Comparison of ENCODE assay signal across 21 cellular contexts in the genomic region with DNA sequence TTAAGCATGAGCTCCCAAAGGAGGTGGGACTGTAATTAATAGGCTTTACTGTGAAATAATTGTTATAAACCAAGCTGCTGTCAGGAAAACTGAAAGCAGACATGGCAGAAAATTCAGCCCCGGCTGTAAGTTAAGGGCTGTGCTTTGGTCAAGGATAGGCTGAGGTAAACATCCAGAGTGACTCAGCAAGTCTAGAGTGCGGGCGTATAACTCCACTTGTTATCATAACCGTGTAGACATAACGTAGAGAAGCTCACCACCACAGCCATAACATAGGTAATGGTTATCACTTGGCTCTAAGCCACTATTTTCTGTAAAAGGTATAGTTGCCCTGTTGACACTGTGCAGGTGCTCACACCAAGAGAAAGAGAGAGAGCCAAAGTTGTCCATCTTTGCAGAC.
DNase-seq lines count a peak whose midpoint lies in the region; ATAC-seq and TF ChIP-seq lines count a peak whose summit lies in the region.
"Had no signal": no experiment of that assay in that cellular context is flagged by ENCODE, and none has a peak within 500 bp of the region (broad histone marks: within the 10 kb centered on the region; RNA-seq: fewer than 3 reads in every experiment).

No MANE protein-coding gene starts in this region.

- no peak overlapping the region for H3K18ac ChIP-seq in mesenchymal stem cell (ENCODE audit: low read depth in 1 of 2, low read length in 2 of 2)

- ATAC-seq in Panc1 (0 out of 2 replicates have a peak, but pooled peaks have one; percentile 17), HG03045 (IDR thresholded peaks at IDR 0.05; ENCODE audit: unreplicated experiment) (no peak)
- no peak for ATAC-seq in activated CD4-positive, CD25-positive, alpha-beta regulatory T cell treated with anti-CD3 and anti-CD28 coated beads, Interleukin-2, amount 50 U/mL, for 24 hours
- ATAC-seq: PC-3; stimulated activated naive B cell treated with anti-CD40 and anti-IgM and Interleukin-4, amounts not matched to agents 10 μg/mL and 1 μg/mL and 100 μg/mL, for 72 hours had no signal

- no peak overlapping the region for H2AFZ ChIP-seq in mesenchymal stem cell (ENCODE audit: low read depth, low read length)

- H2BK12ac ChIP-seq in mesenchymal stem cell (ENCODE audit: low read length in 2 of 2), result no peak overlapping the region

- no peak overlapping the region for H3K4me2 ChIP-seq in mesenchymal stem cell (ENCODE audit: low read length, poor library complexity, severe bottlenecking)

- no peaks in the 10 kb centered on the region for H3K9me3 ChIP-seq in Panc1 (ENCODE audit: control insufficient read depth, insufficient read depth, low read depth, low read length)
- peaks cover 3% of the 10 kb centered on the region for H3K9me3 ChIP-seq in mesenchymal stem cell (ENCODE audit: control insufficient read depth, low read length)

- H3K36me3 ChIP-seq in Panc1 (ENCODE audit: control insufficient read depth, insufficient read depth, low read length) (no peaks in the 10 kb centered on the region), mesenchymal stem cell (ENCODE audit: control insufficient read depth in 1 of 2, insufficient read depth in 2 of 2, low read depth in 1 of 2, low read length in 2 of 2) (no peaks in the 10 kb centered on the region)
- H3K36me3 ChIP-seq: sigmoid colon had no signal

- H3K14ac ChIP-seq in mesenchymal stem cell (ENCODE audit: low read length in 2 of 2), result no peak overlapping the region

- peak; percentile 73 for DNase-seq in COR-L47 (lab: John Stamatoyannopoulos, UW)
- DNase-seq in LoVo (ENCODE audit: low spot score), result peak; percentile 5
- DNase-seq in NCI-H2107 (lab: John Stamatoyannopoulos, UW), result peak; percentile 39
- DNase-seq in Panc1 (ENCODE audit: low read depth, low spot score), result no peak
- DNase-seq in mesenchymal stem cell, result no peak
- no peak for DNase-seq in dermis blood vessel endothelial cell
- DNase-seq: activated CD4-positive, alpha-beta memory T cell treated with anti-CD3 and anti-CD28 coated beads for 36 hours; activated T-cell treated with anti-CD3 and anti-CD28 coated beads for 4 hours; caudate nucleus; CD4-positive, alpha-beta T cell; EL; erythroblast; hypothalamus; kidney; naive B cell; NCI-H226; PC-3; sigmoid colon; stimulated activated naive B cell treated with anti-CD40 and anti-IgM and Interleukin-4, amounts not matched to agents 10 μg/mL and 1 μg/mL and 100 μg/mL, for 72 hours had no signal

- in situ Hi-C loops in Panc1 (cut with HindIII; ENCODE audit: low pct_unique_long_range_greater_than_20kb, low sequenced_read_pairs), result no loop called here

- H3K4me1 ChIP-seq in Panc1 (ENCODE audit: control insufficient read depth, insufficient read depth, low read length) (no peaks in the 10 kb centered on the region), mesenchymal stem cell (ENCODE audit: control insufficient read depth, insufficient read depth, low read depth, low read length) (no peaks in the 10 kb centered on the region)

- WGBS in mesenchymal stem cell, result 73% methylated on average over 5 of the region's 5 CpGs

- intact Hi-C loops in Panc1 (cut with micrococcal nuclease; ENCODE audit: unreplicated experiment), result no loop called here

- no peak for TF ChIP-seq CTCF in Panc1 (IDR thresholded peaks at IDR 0.05)

- H2AK5ac ChIP-seq in mesenchymal stem cell (ENCODE audit: low read length, severe bottlenecking), result no peak overlapping the region

- no peak overlapping the region for H4K91ac ChIP-seq in mesenchymal stem cell (ENCODE audit: low read length)

- CTCF ChIA-PET in Panc1 (lab: Charles Lee), result no interaction called here

- H3K4ac ChIP-seq in mesenchymal stem cell (ENCODE audit: low read depth in 1 of 2, low read length in 2 of 2), result no peak overlapping the region

- no peak overlapping the region for H2BK5ac ChIP-seq in mesenchymal stem cell (ENCODE audit: low read depth, low read length, poor library complexity, severe bottlenecking)

- POLR2A ChIA-PET in Panc1 (lab: Charles Lee), result interaction anchor here (0.6 kb wide), 1 partner anchor 111 kb away, joined by 4 read pairs; no protein-coding TSS in a partner anchor

- H2BK15ac ChIP-seq in mesenchymal stem cell (ENCODE audit: low read depth, poor library complexity, severe bottlenecking), result no peak overlapping the region

- H2BK120ac ChIP-seq in mesenchymal stem cell (ENCODE audit: low read depth, low read length), result no peak overlapping the region

- no TSS peak for BruUV-seq in Panc1 (replicated peaks; lab: Mats Ljungman, UMichigan)

- H4K8ac ChIP-seq in mesenchymal stem cell (ENCODE audit: low read length), result no peak overlapping the region

- H3K79me1 ChIP-seq in mesenchymal stem cell (replicated peaks; ENCODE audit: low read length, poor library complexity, severe bottlenecking), result no peaks in the 10 kb centered on the region

- no peak overlapping the region for H3K9ac ChIP-seq in mesenchymal stem cell (ENCODE audit: low read length)

- H3K4me3 ChIP-seq in Panc1 (ENCODE audit: low read depth in 2 of 2, low read length in 2 of 2) (peak overlapping the region in 1 of 2 experiments; percentile 11; a peak in 1 of 4 replicates), mesenchymal stem cell (ENCODE audit: insufficient read depth in 1 of 2, low read depth in 1 of 2, low read length in 2 of 2) (no peak overlapping the region)
- H3K4me3 ChIP-seq: sigmoid colon had no signal

- H3K27me3 ChIP-seq in Panc1 (ENCODE audit: control insufficient read depth, insufficient read depth, low read length) (no peaks in the 10 kb centered on the region), mesenchymal stem cell (ENCODE audit: control insufficient read depth in 1 of 2, insufficient read depth in 1 of 2, low read length in 2 of 2) (no peaks in the 10 kb centered on the region)
- H3K27me3 ChIP-seq: sigmoid colon had no signal

- no peak overlapping the region for H3K27ac ChIP-seq in Panc1 (ENCODE audit: low read length)
- H3K27ac ChIP-seq in mesenchymal stem cell (ENCODE audit: low read length, poor library complexity, severe bottlenecking), result no peak overlapping the region
- H3K27ac ChIP-seq: sigmoid colon had no signal

- no peak overlapping the region for H3K23ac ChIP-seq in mesenchymal stem cell (ENCODE audit: low read length in 2 of 2)

Comparison
In these comparisons a context has a peak if more than half of its experiments do, and no peak if none do; other contexts are left out.
1. DNase-seq: peak in COR-L47 (single experiment), LoVo (single experiment) and NCI-H2107 (single experiment); none in Panc1 (single experiment), mesenchymal stem cell (single experiment) and dermis blood vessel endothelial cell (single experiment).